8 cellular contexts compared by ENCODE assay signal in the genomic region with DNA sequence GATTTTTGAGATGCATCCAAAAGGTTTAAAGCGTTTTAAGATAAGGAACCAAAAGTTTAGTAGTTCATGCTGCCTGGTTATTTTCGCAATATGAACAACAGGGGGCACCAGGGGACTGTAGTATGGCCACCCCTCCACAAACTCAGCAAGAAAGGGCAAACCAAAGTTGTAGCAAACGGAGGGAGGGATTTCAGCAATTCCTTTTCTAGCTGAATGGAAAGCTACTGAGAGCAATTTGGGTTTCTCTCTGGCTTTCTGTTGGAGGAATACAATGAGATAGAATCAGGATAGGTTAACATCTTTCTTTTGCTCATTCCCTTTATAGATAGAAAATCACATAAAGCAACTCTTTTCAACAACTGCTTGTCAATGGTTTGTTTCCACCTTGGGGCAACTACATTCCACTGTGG.
A peak's percentile ranks its signal among the peaks of the same experiment; 100 is the strongest.
DNase-seq lines count a peak whose midpoint lies in the region; ATAC-seq, FAIRE-seq and TF ChIP-seq lines count a peak whose summit lies in the region.

No MANE protein-coding gene starts in this region.

- CTCF ChIA-PET in endothelial cell of umbilical vein (lab: Charles Lee), result interaction anchor here (0.6 to 4.2 kb wide), 12 partner anchors 11 to 1608 kb away, joined by 3 to 50 read pairs (median 4); partner anchors contain the start of gene WASHC3

- no peak overlapping the region for H3K27ac ChIP-seq in endothelial cell of umbilical vein (ENCODE audit: insufficient read depth, low read depth, low read length)

- no peak overlapping the region for H3K4me3 ChIP-seq in endothelial cell of umbilical vein (replicated peaks in 1 of 3; ENCODE audit: insufficient read depth in 1 of 3, low read depth in 1 of 3, low read length in 3 of 3)

- no peaks in the 10 kb centered on the region for H3K79me2 ChIP-seq in endothelial cell of umbilical vein (ENCODE audit: control insufficient read depth, insufficient read depth, low read length)

- TF ChIP-seq CTCF in endothelial cell of umbilical vein (IDR thresholded peaks at IDR 0.05; ENCODE audit: extremely low read depth in 1 of 2, insufficient read depth in 1 of 2, low read depth in 1 of 2, low read length in 2 of 2), result peak; percentile 64 to 66

- H3K4me3 Mint-ChIP-seq in stimulated activated naive B cell treated with anti-CD40 and anti-IgM and Interleukin-4, amounts not matched to agents 10 μg/mL and 1 μg/mL and 100 μg/mL, for 72 hours, result peak overlapping the region; percentile 25 to 26

- H3K9me3 ChIP-seq in endothelial cell of umbilical vein (replicated peaks; ENCODE audit: control insufficient read depth, insufficient read depth, low read length), result no peaks in the 10 kb centered on the region

- H3K4me2 ChIP-seq in endothelial cell of umbilical vein (ENCODE audit: insufficient read depth, low read length), result no peak overlapping the region

- no peaks in the 10 kb centered on the region for H4K20me1 ChIP-seq in endothelial cell of umbilical vein (replicated peaks; ENCODE audit: control insufficient read depth, extremely low read depth, insufficient read depth, low read length)

- H3K4me1 Mint-ChIP-seq in stimulated activated naive B cell treated with anti-CD40 and anti-IgM and Interleukin-4, amounts not matched to agents 10 μg/mL and 1 μg/mL and 100 μg/mL, for 72 hours, result peaks cover 43 to 72% of the 10 kb centered on the region in 2 donors

- H3K9me1 ChIP-seq in endothelial cell of umbilical vein (replicated peaks; ENCODE audit: control insufficient read depth, extremely low read depth, insufficient read depth, low read length), result no peaks in the 10 kb centered on the region

- peak; percentile 74 for DNase-seq in DMS53 treated with DMSO at 0.1 percent for 48 hours (lab: John Stamatoyannopoulos, UW; ENCODE audit: unreplicated experiment)
- peak; percentile 76 for DNase-seq in NCI-H69 (lab: John Stamatoyannopoulos, UW)
- DNase-seq in activated CD4-positive, alpha-beta T cell treated with anti-CD3 and anti-CD28 coated beads, Interleukin-2, amount 50 U/mL, for 4 hours, result peak; percentile 29 to 39
- DNase-seq in endothelial cell of umbilical vein (ENCODE audit: low read depth, low spot score), result peak; percentile 76
- DNase-seq in mucosa of gallbladder (ENCODE audit: low spot score), result peak; percentile 58
- DNase-seq in stimulated activated naive B cell treated with anti-CD40 and anti-IgM and Interleukin-4, amounts not matched to agents 10 μg/mL and 1 μg/mL and 100 μg/mL, for 72 hours, result peak; percentile 41

- ATAC-seq in HG02938 (IDR thresholded peaks at IDR 0.05; ENCODE audit: unreplicated experiment) (peak; percentile 27), GM19023 (IDR thresholded peaks at IDR 0.05; ENCODE audit: unreplicated experiment) (no peak)
- ATAC-seq in stimulated activated naive B cell treated with anti-CD40 and anti-IgM and Interleukin-4, amounts not matched to agents 10 μg/mL and 1 μg/mL and 100 μg/mL, for 72 hours (replicated peaks), result peak; percentile 37 to 40

- no peaks in the 10 kb centered on the region for H3K36me3 ChIP-seq in endothelial cell of umbilical vein (ENCODE audit: control insufficient read depth in 2 of 2, extremely low read depth in 1 of 2, insufficient read depth in 2 of 2, low read length in 2 of 2)

- intact Hi-C loops in endothelial cell of umbilical vein (cut with micrococcal nuclease), result loop anchor here (1.0 to 5.0 kb wide), 10 partner anchors 123 to 1608 kb away; partner anchors contain the start of genes NUP37 and PARPBP

- peaks cover 0 to 3% of the 10 kb centered on the region in 2 donors for H3K36me3 Mint-ChIP-seq in stimulated activated naive B cell treated with anti-CD40 and anti-IgM and Interleukin-4, amounts not matched to agents 10 μg/mL and 1 μg/mL and 100 μg/mL, for 72 hours

- no peaks in the 10 kb centered on the region for H3K9me3 Mint-ChIP-seq in stimulated activated naive B cell treated with anti-CD40 and anti-IgM and Interleukin-4, amounts not matched to agents 10 μg/mL and 1 μg/mL and 100 μg/mL, for 72 hours

- H3K4me1 ChIP-seq in endothelial cell of umbilical vein (ENCODE audit: control insufficient read depth, extremely low read depth, insufficient read depth, low read length), result peaks cover 22% of the 10 kb centered on the region

- POLR2A ChIA-PET in endothelial cell of umbilical vein (lab: Charles Lee), result no interaction called here

- no peaks in the 10 kb centered on the region for H3K27me3 ChIP-seq in endothelial cell of umbilical vein (ENCODE audit: control insufficient read depth in 2 of 2, insufficient read depth in 2 of 2, low read length in 2 of 2)

- peak; percentile 87 for FAIRE-seq in endothelial cell of umbilical vein (lab: Jason Lieb, UNC)

- H3K9ac ChIP-seq in endothelial cell of umbilical vein (replicated peaks; ENCODE audit: extremely low read depth, insufficient read depth, low read length), result no peak overlapping the region

- dilution Hi-C loops in endothelial cell of umbilical vein (cut with MboI; ENCODE audit: extremely low pct_ligation_motif_present, low sequenced_read_pairs), result no loop called here

- TF ChIP-seq POLR2A in endothelial cell of umbilical vein (IDR thresholded peaks at IDR 0.05; ENCODE audit: low read depth, low read length), result no peak

- H3K27me3 Mint-ChIP-seq in stimulated activated naive B cell treated with anti-CD40 and anti-IgM and Interleukin-4, amounts not matched to agents 10 μg/mL and 1 μg/mL and 100 μg/mL, for 72 hours, result no peaks in the 10 kb centered on the region

- no TSS peak for BruUV-seq in endothelial cell of umbilical vein (replicated peaks; lab: Mats Ljungman, UMichigan)

- H3K27ac Mint-ChIP-seq in stimulated activated naive B cell treated with anti-CD40 and anti-IgM and Interleukin-4, amounts not matched to agents 10 μg/mL and 1 μg/mL and 100 μg/mL, for 72 hours, result peak overlapping the region; percentile 42

- H2AFZ ChIP-seq in endothelial cell of umbilical vein (ENCODE audit: low read depth, low read length), result no peak overlapping the region

TF ChIP-seq in endothelial cell of umbilical vein, 7 proteins besides CTCF, POLR2A, EP300 and RAD21:
- TF ChIP-seq JUN (IDR thresholded peaks at IDR 0.05; ENCODE audit: borderline replicate concordance, insufficient read depth, insufficient read length, low read depth) (no peak), POLR2AphosphoS5 (IDR thresholded peaks at IDR 0.05; ENCODE audit: insufficient read depth, low read depth, low read length) (no peak), EZH2 (IDR thresholded peaks at IDR 0.05; ENCODE audit: borderline replicate concordance, low read depth, low read length, severe bottlenecking) (no peak)
